In the genomic region with DNA sequence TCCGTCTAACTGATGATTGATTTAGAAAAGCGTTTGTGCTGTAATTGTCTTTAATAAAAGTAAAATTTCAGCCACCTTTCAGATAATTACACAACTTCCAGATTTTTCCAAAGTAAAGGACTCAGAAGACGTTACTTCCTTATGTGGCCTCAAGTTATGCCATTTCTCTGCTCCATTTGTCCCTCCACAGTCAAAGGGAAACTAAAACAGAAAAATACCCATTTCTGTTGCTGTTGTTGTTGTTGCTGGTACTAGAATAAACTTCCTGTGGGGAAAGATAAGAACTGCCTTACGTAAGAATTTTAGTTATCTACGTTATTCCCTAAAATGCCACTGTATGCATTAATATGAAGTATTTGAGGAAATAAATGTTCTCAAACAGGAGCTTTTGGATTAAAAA, we compare ENCODE assay signal across 14 cellular contexts.
DNase-seq lines count a peak whose midpoint lies in the region; ATAC-seq and TF ChIP-seq lines count a peak whose summit lies in the region.
"Had no signal": no experiment of that assay in that cellular context is flagged by ENCODE, and none has a peak within 500 bp of the region (broad histone marks: within the 10 kb centered on the region; RNA-seq: fewer than 3 reads in every experiment).

No MANE protein-coding gene starts in this region.

- TF ChIP-seq CTCF in WTC11 (IDR thresholded peaks at IDR 0.05) (no peak), right atrium auricular region (IDR thresholded peaks at IDR 0.05) (no peak)

- peaks cover 17% of the 10 kb centered on the region for H3K9me3 Mint-ChIP-seq in WTC11

- no peak overlapping the region for H3K4me3 ChIP-seq in right atrium auricular region
- H3K4me3 ChIP-seq: BLaER1 treated with 17β-estradiol and CSF1 and Interleukin-3, amounts not matched to agents 10 nM and 100 nM; esophagus muscularis mucosa; spleen had no signal

- POLR2A ChIA-PET in WTC11 (lab: Charles Lee), result no interaction called here

- H3K27ac ChIP-seq in right atrium auricular region, result no peak overlapping the region
- H3K27ac ChIP-seq: esophagus muscularis mucosa, RWPE1 had no signal

- no peak overlapping the region; the same call in 1 of the 2 replicates for H3K27ac Mint-ChIP-seq in WTC11

- ATAC-seq in GM18502 (IDR thresholded peaks at IDR 0.05; ENCODE audit: poor library complexity, unreplicated experiment) (peak; percentile 81), GM21381 (IDR thresholded peaks at IDR 0.05; ENCODE audit: unreplicated experiment) (peak; percentile 66), HG02798 (IDR thresholded peaks at IDR 0.05; ENCODE audit: poor library complexity, unreplicated experiment) (peak; percentile 63), HG03442 (IDR thresholded peaks at IDR 0.05; ENCODE audit: unreplicated experiment) (peak; percentile 72), WTC11 (no peak), GM18909 (IDR thresholded peaks at IDR 0.05; ENCODE audit: poor library complexity, unreplicated experiment) (no peak)

- DNase-seq in WTC11 (ENCODE audit: low spot score) (no peak), right atrium auricular region (ENCODE audit: low spot score) (no peak), NCI-H345 (lab: John Stamatoyannopoulos, UW) (no peak)
- DNase-seq: effector CD8-positive, alpha-beta T cell; NCI-H510A; spleen had no signal

- no peak overlapping the region for H3K4me3 Mint-ChIP-seq in WTC11

- H3K27me3 ChIP-seq in right atrium auricular region, result no peaks in the 10 kb centered on the region
- H3K27me3 ChIP-seq: BLaER1 treated with 17β-estradiol and CSF1 and Interleukin-3, amounts not matched to agents 10 nM and 100 nM; esophagus muscularis mucosa; spleen had no signal

- peaks cover 19% of the 10 kb centered on the region for H3K4me1 Mint-ChIP-seq in WTC11

- H3K4me1 ChIP-seq in right atrium auricular region, result no peaks in the 10 kb centered on the region

- H3K27me3 Mint-ChIP-seq in WTC11 (ENCODE audit: low read depth), result no peaks in the 10 kb centered on the region

- H3K36me3 ChIP-seq in right atrium auricular region, result no peaks in the 10 kb centered on the region
- H3K36me3 ChIP-seq: BLaER1 treated with 17β-estradiol and CSF1 and Interleukin-3, amounts not matched to agents 10 nM and 100 nM had no signal

- peaks cover 27% of the 10 kb centered on the region for H3K36me3 Mint-ChIP-seq in WTC11

- no peaks in the 10 kb centered on the region for H3K9me3 ChIP-seq in right atrium auricular region
- H3K9me3 ChIP-seq: BLaER1 treated with 17β-estradiol and CSF1 and Interleukin-3, amounts not matched to agents 10 nM and 100 nM; esophagus muscularis mucosa; spleen had no signal

- CTCF ChIA-PET in WTC11 (lab: Charles Lee), result interaction anchor here (0.9 to 2.1 kb wide), 4 partner anchors 16 to 355 kb away, joined by 3 to 16 read pairs (median 9); a partner anchor contains a TSS

TF ChIP-seq in WTC11, 78 proteins besides CTCF, POLR2A, EP300 and RAD21:
- TF ChIP-seq ETV6 (CRISPR knock-in tag; IDR thresholded peaks at IDR 0.05) (no peak), MXD4 (CRISPR knock-in tag; IDR thresholded peaks at IDR 0.05; ENCODE audit: borderline replicate concordance) (no peak), ZNF121 (CRISPR knock-in tag; IDR thresholded peaks at IDR 0.05) (no peak), ATF1 (CRISPR knock-in tag; IDR thresholded peaks at IDR 0.05) (no peak), FOXJ3 (CRISPR knock-in tag; IDR thresholded peaks at IDR 0.05; ENCODE audit: borderline replicate concordance) (no peak), CREB1 (CRISPR knock-in tag; IDR thresholded peaks at IDR 0.05) (no peak), TEAD4 (CRISPR knock-in tag; IDR thresholded peaks at IDR 0.05) (no peak), ZNF263 (CRISPR knock-in tag; IDR thresholded peaks at IDR 0.05; ENCODE audit: low read depth) (no peak)
- TF ChIP-seq, protein P1, sequence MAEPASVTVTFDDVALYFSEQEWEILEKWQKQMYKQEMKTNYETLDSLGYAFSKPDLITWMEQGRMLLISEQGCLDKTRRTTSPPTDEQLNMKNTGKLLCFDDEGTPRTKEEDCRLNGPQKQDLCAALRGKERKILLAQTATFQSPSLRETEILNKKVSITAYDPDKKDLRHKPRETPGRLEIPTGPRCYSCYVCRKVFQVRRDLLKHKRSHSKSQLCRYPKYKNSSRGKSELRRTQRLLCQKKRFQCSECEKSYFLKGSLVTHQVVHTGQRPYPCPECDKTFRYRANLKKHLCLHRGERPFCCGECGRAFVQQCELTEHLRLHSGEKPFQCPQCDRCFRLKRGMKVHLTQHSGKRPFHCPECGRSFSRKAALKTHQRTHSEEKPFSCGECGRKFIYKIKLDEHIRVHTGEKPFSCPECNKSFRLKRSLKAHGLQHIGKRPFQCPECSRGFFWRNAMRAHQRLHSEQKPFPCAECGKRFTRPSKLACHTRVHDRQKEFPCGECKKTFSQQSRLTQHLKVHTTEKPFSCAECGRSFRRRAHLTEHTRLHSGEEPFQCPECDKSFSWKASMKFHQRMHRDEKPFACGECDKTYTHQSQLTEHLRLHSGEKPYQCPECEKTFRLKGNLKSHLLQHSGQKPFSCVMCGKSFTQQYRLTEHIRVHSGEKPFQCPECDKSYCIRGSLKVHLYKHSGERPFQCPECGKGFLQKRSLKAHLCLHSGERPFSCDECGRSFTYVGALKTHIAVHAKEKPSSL (CRISPR knock-in tag; conservative IDR thresholded peaks at IDR 0.05), result no peak
- TF ChIP-seq, protein P2, sequence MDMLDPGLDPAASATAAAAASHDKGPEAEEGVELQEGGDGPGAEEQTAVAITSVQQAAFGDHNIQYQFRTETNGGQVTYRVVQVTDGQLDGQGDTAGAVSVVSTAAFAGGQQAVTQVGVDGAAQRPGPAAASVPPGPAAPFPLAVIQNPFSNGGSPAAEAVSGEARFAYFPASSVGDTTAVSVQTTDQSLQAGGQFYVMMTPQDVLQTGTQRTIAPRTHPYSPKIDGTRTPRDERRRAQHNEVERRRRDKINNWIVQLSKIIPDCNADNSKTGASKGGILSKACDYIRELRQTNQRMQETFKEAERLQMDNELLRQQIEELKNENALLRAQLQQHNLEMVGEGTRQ (CRISPR knock-in tag; IDR thresholded peaks at IDR 0.05), result no peak
- TF ChIP-seq, protein P3, sequence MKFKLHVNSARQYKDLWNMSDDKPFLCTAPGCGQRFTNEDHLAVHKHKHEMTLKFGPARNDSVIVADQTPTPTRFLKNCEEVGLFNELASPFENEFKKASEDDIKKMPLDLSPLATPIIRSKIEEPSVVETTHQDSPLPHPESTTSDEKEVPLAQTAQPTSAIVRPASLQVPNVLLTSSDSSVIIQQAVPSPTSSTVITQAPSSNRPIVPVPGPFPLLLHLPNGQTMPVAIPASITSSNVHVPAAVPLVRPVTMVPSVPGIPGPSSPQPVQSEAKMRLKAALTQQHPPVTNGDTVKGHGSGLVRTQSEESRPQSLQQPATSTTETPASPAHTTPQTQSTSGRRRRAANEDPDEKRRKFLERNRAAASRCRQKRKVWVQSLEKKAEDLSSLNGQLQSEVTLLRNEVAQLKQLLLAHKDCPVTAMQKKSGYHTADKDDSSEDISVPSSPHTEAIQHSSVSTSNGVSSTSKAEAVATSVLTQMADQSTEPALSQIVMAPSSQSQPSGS (CRISPR knock-in tag; IDR thresholded peaks at IDR 0.05; ENCODE audit: borderline replicate concordance, low read depth), result no peak
- TF ChIP-seq, protein P4, sequence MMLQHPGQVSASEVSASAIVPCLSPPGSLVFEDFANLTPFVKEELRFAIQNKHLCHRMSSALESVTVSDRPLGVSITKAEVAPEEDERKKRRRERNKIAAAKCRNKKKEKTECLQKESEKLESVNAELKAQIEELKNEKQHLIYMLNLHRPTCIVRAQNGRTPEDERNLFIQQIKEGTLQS (CRISPR knock-in tag; conservative IDR thresholded peaks at IDR 0.05), result no peak
- TF ChIP-seq, protein P5, sequence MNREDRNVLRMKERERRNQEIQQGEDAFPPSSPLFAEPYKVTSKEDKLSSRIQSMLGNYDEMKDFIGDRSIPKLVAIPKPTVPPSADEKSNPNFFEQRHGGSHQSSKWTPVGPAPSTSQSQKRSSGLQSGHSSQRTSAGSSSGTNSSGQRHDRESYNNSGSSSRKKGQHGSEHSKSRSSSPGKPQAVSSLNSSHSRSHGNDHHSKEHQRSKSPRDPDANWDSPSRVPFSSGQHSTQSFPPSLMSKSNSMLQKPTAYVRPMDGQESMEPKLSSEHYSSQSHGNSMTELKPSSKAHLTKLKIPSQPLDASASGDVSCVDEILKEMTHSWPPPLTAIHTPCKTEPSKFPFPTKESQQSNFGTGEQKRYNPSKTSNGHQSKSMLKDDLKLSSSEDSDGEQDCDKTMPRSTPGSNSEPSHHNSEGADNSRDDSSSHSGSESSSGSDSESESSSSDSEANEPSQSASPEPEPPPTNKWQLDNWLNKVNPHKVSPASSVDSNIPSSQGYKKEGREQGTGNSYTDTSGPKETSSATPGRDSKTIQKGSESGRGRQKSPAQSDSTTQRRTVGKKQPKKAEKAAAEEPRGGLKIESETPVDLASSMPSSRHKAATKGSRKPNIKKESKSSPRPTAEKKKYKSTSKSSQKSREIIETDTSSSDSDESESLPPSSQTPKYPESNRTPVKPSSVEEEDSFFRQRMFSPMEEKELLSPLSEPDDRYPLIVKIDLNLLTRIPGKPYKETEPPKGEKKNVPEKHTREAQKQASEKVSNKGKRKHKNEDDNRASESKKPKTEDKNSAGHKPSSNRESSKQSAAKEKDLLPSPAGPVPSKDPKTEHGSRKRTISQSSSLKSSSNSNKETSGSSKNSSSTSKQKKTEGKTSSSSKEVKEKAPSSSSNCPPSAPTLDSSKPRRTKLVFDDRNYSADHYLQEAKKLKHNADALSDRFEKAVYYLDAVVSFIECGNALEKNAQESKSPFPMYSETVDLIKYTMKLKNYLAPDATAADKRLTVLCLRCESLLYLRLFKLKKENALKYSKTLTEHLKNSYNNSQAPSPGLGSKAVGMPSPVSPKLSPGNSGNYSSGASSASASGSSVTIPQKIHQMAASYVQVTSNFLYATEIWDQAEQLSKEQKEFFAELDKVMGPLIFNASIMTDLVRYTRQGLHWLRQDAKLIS (CRISPR knock-in tag; IDR thresholded peaks at IDR 0.05; ENCODE audit: borderline replicate concordance), result no peak
- TF ChIP-seq, protein P6, sequence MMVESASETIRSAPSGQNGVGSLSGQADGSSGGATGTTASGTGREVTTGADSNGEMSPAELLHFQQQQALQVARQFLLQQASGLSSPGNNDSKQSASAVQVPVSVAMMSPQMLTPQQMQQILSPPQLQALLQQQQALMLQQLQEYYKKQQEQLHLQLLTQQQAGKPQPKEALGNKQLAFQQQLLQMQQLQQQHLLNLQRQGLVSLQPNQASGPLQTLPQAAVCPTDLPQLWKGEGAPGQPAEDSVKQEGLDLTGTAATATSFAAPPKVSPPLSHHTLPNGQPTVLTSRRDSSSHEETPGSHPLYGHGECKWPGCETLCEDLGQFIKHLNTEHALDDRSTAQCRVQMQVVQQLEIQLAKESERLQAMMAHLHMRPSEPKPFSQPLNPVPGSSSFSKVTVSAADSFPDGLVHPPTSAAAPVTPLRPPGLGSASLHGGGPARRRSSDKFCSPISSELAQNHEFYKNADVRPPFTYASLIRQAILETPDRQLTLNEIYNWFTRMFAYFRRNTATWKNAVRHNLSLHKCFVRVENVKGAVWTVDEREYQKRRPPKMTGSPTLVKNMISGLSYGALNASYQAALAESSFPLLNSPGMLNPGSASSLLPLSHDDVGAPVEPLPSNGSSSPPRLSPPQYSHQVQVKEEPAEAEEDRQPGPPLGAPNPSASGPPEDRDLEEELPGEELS (CRISPR knock-in tag; IDR thresholded peaks at IDR 0.05), result no peak

Comparison
In these comparisons a context has a peak if more than half of its experiments do, and no peak if none do; other contexts are left out.
1. ATAC-seq: peak in GM18502 (single experiment), GM21381 (single experiment), HG02798 (single experiment) and HG03442 (single experiment); none in WTC11 (single experiment) and GM18909 (single experiment).